8 cellular contexts compared by ENCODE assay signal in the genomic region with DNA sequence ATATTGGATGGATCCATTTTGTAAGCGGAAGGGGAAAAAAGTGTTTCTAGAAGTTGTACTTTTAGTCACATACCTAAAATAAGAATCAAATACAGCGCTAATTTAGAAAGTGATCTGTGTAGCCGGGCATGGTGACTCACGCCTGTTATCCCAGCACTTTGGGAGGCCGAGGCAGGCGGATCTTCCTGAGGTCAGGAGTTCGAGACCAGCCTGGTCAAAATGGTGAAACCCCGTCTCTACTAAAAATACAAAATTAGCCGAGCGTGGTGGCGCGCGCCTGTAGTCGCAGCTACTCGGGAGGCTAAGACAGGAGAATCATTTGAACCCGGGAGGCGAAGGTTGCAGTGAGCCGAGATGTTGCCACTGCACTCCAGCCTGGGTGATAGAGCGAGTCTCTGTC. TPM values are rescaled to one million over a fixed set of nuclear protein-coding genes. Genes with fewer than 3 reads are reported as not detected.
DNase-seq lines count a peak whose midpoint lies in the region; TF ChIP-seq lines count a peak whose summit lies in the region.
"Not testable (repeated sequence)": the region's sequence is repeated elsewhere in the genome, so short reads cannot be mapped to it uniquely, and the experiment has no call there.

No MANE protein-coding gene starts in this region.

- peak overlapping the region; percentile 90 for H3K4me3 Mint-ChIP-seq in activated T-cell treated with anti-CD3 and anti-CD28 coated beads, Interleukin-2, amount 50 U/mL, for 24 hours

- not testable (repeated sequence) for TF ChIP-seq CTCF in A673 (conservative IDR thresholded peaks at IDR 0.05; ENCODE audit: low read depth, low read length); OCI-LY7 (conservative IDR thresholded peaks at IDR 0.05; ENCODE audit: low read length); left ventricle myocardium inferior (IDR thresholded peaks at IDR 0.05; ENCODE audit: borderline replicate concordance)

- not testable (repeated sequence) for H3K27me3 Mint-ChIP-seq in activated T-cell treated with anti-CD3 and anti-CD28 coated beads, Interleukin-2, amount 50 U/mL, for 24 hours

- H3K36me3 Mint-ChIP-seq in activated T-cell treated with anti-CD3 and anti-CD28 coated beads, Interleukin-2, amount 50 U/mL, for 24 hours (ENCODE audit: low read depth) = peaks cover 36% of the 10 kb centered on the region

- H3K27me3 ChIP-seq in A673 (replicated peaks; ENCODE audit: insufficient read depth, low read depth, low read length, poor library complexity); H7 (ENCODE audit: control insufficient read depth, insufficient read depth, low read length); left ventricle myocardium inferior (ENCODE audit: low read depth); muscle layer of duodenum (ENCODE audit: low read depth, low read length): not testable (repeated sequence)

- H3K4me2 ChIP-seq in OCI-LY7 (ENCODE audit: low read length) = peak overlapping the region; percentile 75

- peaks cover 30% of the 10 kb centered on the region for H4K20me1 ChIP-seq in OCI-LY7 (ENCODE audit: insufficient read depth, low read length)

- H3K27ac Mint-ChIP-seq in activated T-cell treated with anti-CD3 and anti-CD28 coated beads, Interleukin-2, amount 50 U/mL, for 24 hours = peak overlapping the region; percentile 94

- CTCF ChIA-PET in A673 (lab: Charles Lee) = not testable (repeated sequence)
- CTCF ChIA-PET in OCI-LY7 (lab: Charles Lee; ENCODE audit: unreplicated experiment) = interaction anchor here (0.6 kb wide), 1 partner anchor 11 kb away, joined by 3 read pairs; no protein-coding TSS in a partner anchor

- H3K79me2 ChIP-seq in OCI-LY7 (ENCODE audit: insufficient read depth, low read depth, low read length) = peaks cover 49% of the 10 kb centered on the region

- not testable (repeated sequence) for H3K36me3 ChIP-seq in A673 (ENCODE audit: insufficient read depth, low read length, poor library complexity, severe bottlenecking); H7 (replicated peaks; ENCODE audit: control insufficient read depth, insufficient read depth, low read length); left ventricle myocardium inferior
- peaks cover 35% of the 10 kb centered on the region for H3K36me3 ChIP-seq in OCI-LY7 (ENCODE audit: insufficient read depth, low read length)
- H3K36me3 ChIP-seq in muscle layer of duodenum (ENCODE audit: control insufficient read depth in 1 of 2, insufficient read depth in 2 of 2, low read length in 2 of 2) = peaks cover 0 to 16% of the 10 kb centered on the region in 2 donors

- H3K4me1 Mint-ChIP-seq in activated T-cell treated with anti-CD3 and anti-CD28 coated beads, Interleukin-2, amount 50 U/mL, for 24 hours (ENCODE audit: low read depth) = peaks cover 46% of the 10 kb centered on the region

- peak overlapping the region; percentile 43; the same call in 1 of the 2 replicates for H2AFZ ChIP-seq in OCI-LY7 (ENCODE audit: low read length)

- not testable (repeated sequence) for H3K9me3 Mint-ChIP-seq in activated T-cell treated with anti-CD3 and anti-CD28 coated beads, Interleukin-2, amount 50 U/mL, for 24 hours

- BruUV-seq in A673 (replicated peaks; lab: Mats Ljungman, UMichigan); OCI-LY7 (replicated peaks; lab: Mats Ljungman, UMichigan): not testable (repeated sequence)

- POLR2A ChIA-PET in A673 (lab: Charles Lee; ENCODE audit: low non-redundant PET) = not testable (repeated sequence)
- POLR2A ChIA-PET in OCI-LY7 (lab: Charles Lee) = interaction anchor here (0.5 to 6.8 kb wide), 16 partner anchors 9 to 1699 kb away, joined by 3 to 67 read pairs (median 4); no protein-coding TSS in a partner anchor

- H3K9me2 ChIP-seq in OCI-LY7 (ENCODE audit: insufficient read depth, low read length) = not testable (repeated sequence)

- H3K4me3 ChIP-seq in A673 (ENCODE audit: low read depth, low read length, poor library complexity, severe bottlenecking) (peak overlapping the region; percentile 94), H7 (ENCODE audit: insufficient read depth, low read depth, low read length) (peak overlapping the region; percentile 38), OCI-LY7 (ENCODE audit: low read depth, low read length, poor library complexity, severe bottlenecking) (peak overlapping the region; percentile 94), left ventricle myocardium inferior (peak overlapping the region; percentile 83), muscle layer of duodenum (ENCODE audit: low read depth in 1 of 2, low read length in 2 of 2) (peak overlapping the region; percentile 85 to 99), skin epidermis (peak overlapping the region; percentile 65 to 98 (median 79))

- DNase-seq in A673 (ENCODE audit: low spot score); H7; OCI-LY7 (ENCODE audit: low spot score); activated T-cell treated with anti-CD3 and anti-CD28 coated beads, Interleukin-2, amount 50 U/mL, for 24 hours; left ventricle myocardium inferior: not testable (repeated sequence)

- H3K27ac ChIP-seq in A673 (ENCODE audit: low read depth, low read length, poor library complexity, severe bottlenecking) (peak overlapping the region; percentile 96), OCI-LY7 (ENCODE audit: low read depth, low read length, poor library complexity, severe bottlenecking) (peak overlapping the region; percentile 89), cingulate gyrus (ENCODE audit: low read depth, low read length) (peak overlapping the region; percentile 66), left ventricle myocardium inferior (replicated peaks) (peak overlapping the region; percentile 99), muscle layer of duodenum (ENCODE audit: low read length) (peak overlapping the region; percentile 82), skin epidermis (peak overlapping the region in 18 of 21 experiments; percentile 63 to 99 (median 98))

- H3K9me3 ChIP-seq in A673 (ENCODE audit: low read depth, low read length, poor library complexity, severe bottlenecking); OCI-LY7 (ENCODE audit: low read length); left ventricle myocardium inferior (replicated peaks); muscle layer of duodenum (ENCODE audit: control insufficient read depth in 1 of 2, low read length in 2 of 2): not testable (repeated sequence)

- intact Hi-C loops in A673 (cut with micrococcal nuclease; ENCODE audit: unreplicated experiment) = loop anchor here (5.0 to 10.0 kb wide), 2 partner anchors 111 to 228 kb away; a partner anchor contains a TSS
- intact Hi-C loops in OCI-LY7 (cut with micrococcal nuclease; ENCODE audit: unreplicated experiment) = loop anchor here (5.0 kb wide), 3 partner anchors 296 to 914 kb away; a partner anchor contains a TSS
- intact Hi-C loops in left ventricle myocardium inferior (cut with micrococcal nuclease) = not testable (repeated sequence)

- peaks cover 10% of the 10 kb centered on the region for H3K4me1 ChIP-seq in A673 (ENCODE audit: insufficient read depth, low read length, poor library complexity, severe bottlenecking)
- H3K4me1 ChIP-seq in OCI-LY7 (ENCODE audit: insufficient read depth, low read length, poor library complexity, severe bottlenecking) = peaks cover 43% of the 10 kb centered on the region
- peaks cover 45% of the 10 kb centered on the region for H3K4me1 ChIP-seq in left ventricle myocardium inferior
- H3K4me1 ChIP-seq in muscle layer of duodenum (ENCODE audit: control insufficient read depth in 1 of 2, insufficient read depth in 2 of 2, low read length in 2 of 2) = not testable (repeated sequence)

RNA-seq across cellular contexts. Expression of a gene that starts 1.0 kb away (rescaled TPM):
- total RNA-seq in A673 (2021) = 66.7 and 68.9 TPM in 2 replicates
- total RNA-seq in H7 (2014; rRNA removed; shearing (Covaris generic)) = 32.9 and 41.6 TPM in 2 replicates
- 70.3 and 70.4 TPM in 2 replicates for total RNA-seq in OCI-LY7 (2014; rRNA removed; shearing (Covaris generic))
- 127 and 129 TPM in 2 replicates for total RNA-seq in OCI-LY7 (2022)
- 42.3 TPM for total RNA-seq in left ventricle myocardium inferior

Comparison
In these comparisons a context has a peak if more than half of its experiments do, and no peak if none do; other contexts are left out.
1. H3K4me3 ChIP-seq: peak in every context shown above with its lines; median percentile 94 in A673; 94 in OCI-LY7; 92 in muscle layer of duodenum; 83 in left ventricle myocardium inferior; 79 in skin epidermis; 38 in H7.